In genomic region chr1:215647738-215648137, GRCh38 we compare ENCODE assay signal across 19 cellular contexts.
DNase-seq lines count a peak whose midpoint lies in the region; ATAC-seq and TF ChIP-seq lines count a peak whose summit lies in the region.
"Had no signal": no experiment of that assay in that cellular context is flagged by ENCODE, and none has a peak within 500 bp of the region (broad histone marks: within the 10 kb centered on the region; RNA-seq: fewer than 3 reads in every experiment).

No MANE protein-coding gene starts in this region.

- H3K79me2 ChIP-seq in GM23338 (replicated peaks; ENCODE audit: insufficient read depth): no peaks in the 10 kb centered on the region

- H3K4me3 ChIP-seq in GM23338 (no peak overlapping the region), endocrine pancreas (ENCODE audit: control insufficient read depth, insufficient read depth, low read length) (peak overlapping the region; percentile 24), liver (ENCODE audit: low read depth in 1 of 3, low read length in 3 of 3) (no peak overlapping the region)
- H3K4me3 ChIP-seq: BLaER1 treated with 17β-estradiol and CSF1 and Interleukin-3, amounts not matched to agents 10 nM and 100 nM; GM12878 had no signal

- no peaks in the 10 kb centered on the region for H3K27me3 ChIP-seq in GM23338 (ENCODE audit: insufficient read depth)
- no peaks in the 10 kb centered on the region for H3K27me3 ChIP-seq in endocrine pancreas (ENCODE audit: control insufficient read depth, insufficient read depth, low read length)
- no peaks in the 10 kb centered on the region for H3K27me3 ChIP-seq in liver (ENCODE audit: control insufficient read depth in 4 of 4, insufficient read depth in 4 of 4, low read length in 3 of 4)
- H3K27me3 ChIP-seq: BLaER1 treated with 17β-estradiol and CSF1 and Interleukin-3, amounts not matched to agents 10 nM and 100 nM had no signal

- H3K9ac ChIP-seq in endocrine pancreas (ENCODE audit: control insufficient read depth, insufficient read depth, low read length) (no peak overlapping the region), liver (ENCODE audit: low read depth in 1 of 2, low read length in 2 of 2) (no peak overlapping the region)
- H3K9ac ChIP-seq: BLaER1 treated with 17β-estradiol and CSF1 and Interleukin-3, amounts not matched to agents 10 nM and 100 nM had no signal

- no peaks in the 10 kb centered on the region for H3F3A ChIP-seq in GM23338 (replicated peaks; ENCODE audit: low read depth)

- peaks cover 6% of the 10 kb centered on the region for H3K27me3 Mint-ChIP-seq in GM23338 (ENCODE audit: insufficient read depth, low read depth, poor library complexity)
- H3K27me3 Mint-ChIP-seq: B cell had no signal

- no peaks in the 10 kb centered on the region for H3K9me3 Mint-ChIP-seq in GM23338
- H3K9me3 Mint-ChIP-seq: CD8-positive, alpha-beta T cell; HFFc6; IgD-negative memory B cell had no signal

- H3K36me3 Mint-ChIP-seq in GM23338 (ENCODE audit: low read depth): no peaks in the 10 kb centered on the region; the same call in 2 of the 3 replicates
- H3K36me3 Mint-ChIP-seq: CD8-positive, alpha-beta T cell; IgD-negative memory B cell had no signal

- 0 out of 2 replicates have a peak, but pooled peaks cover 4% of the 10 kb centered on the region for H3K9me2 ChIP-seq in GM23338 (ENCODE audit: insufficient read depth)

- 30% methylated on average over 3 of the region's 3 CpGs for WGBS in liver

- peak overlapping the region; percentile 80 for H2AFZ ChIP-seq in GM23338

- no peaks in the 10 kb centered on the region for H3K9me3 ChIP-seq in endocrine pancreas (ENCODE audit: control insufficient read depth, low read length)
- H3K9me3 ChIP-seq in liver (ENCODE audit: control insufficient read depth in 4 of 4, low read length in 3 of 4): no peaks in the 10 kb centered on the region
- H3K9me3 ChIP-seq: BLaER1 treated with 17β-estradiol and CSF1 and Interleukin-3, amounts not matched to agents 10 nM and 100 nM had no signal

- H3K4me2 ChIP-seq in GM23338: peak overlapping the region; percentile 56
- H3K4me2 ChIP-seq: BLaER1 treated with 17β-estradiol and CSF1 and Interleukin-3, amounts not matched to agents 10 nM and 100 nM had no signal

- no peak overlapping the region for H3K27ac ChIP-seq in GM23338 (ENCODE audit: low read depth)
- H3K27ac ChIP-seq in liver (ENCODE audit: low read depth in 1 of 2, low read length in 2 of 2): peak overlapping the region; percentile 19 to 78
- H3K27ac ChIP-seq: BLaER1 treated with 17β-estradiol and CSF1 and Interleukin-3, amounts not matched to agents 10 nM and 100 nM had no signal

- H3K4me1 Mint-ChIP-seq in GM23338: peaks cover 46% of the 10 kb centered on the region
- H3K4me1 Mint-ChIP-seq: B cell, IgD-negative memory B cell had no signal

- ATAC-seq in GM23338: no peak
- no peak for ATAC-seq in GM19455 (IDR thresholded peaks at IDR 0.05; ENCODE audit: unreplicated experiment)
- ATAC-seq in GM19035 (IDR thresholded peaks at IDR 0.05; ENCODE audit: unreplicated experiment): no peak
- ATAC-seq: CD8-positive, alpha-beta T cell; HCT116 had no signal

- no peak for TF ChIP-seq CTCF in GM23338 (conservative IDR thresholded peaks at IDR 0.05; ENCODE audit: low read depth in 2 of 2)
- no peak for TF ChIP-seq CTCF in liver (IDR thresholded peaks at IDR 0.05; ENCODE audit: low read depth, low read length, missing input control)

- peaks cover 41% of the 10 kb centered on the region for H3K4me1 ChIP-seq in GM23338 (ENCODE audit: insufficient read depth)
- peaks cover 4% of the 10 kb centered on the region for H3K4me1 ChIP-seq in endocrine pancreas (ENCODE audit: control insufficient read depth, insufficient read depth, low read length)
- peaks cover 7 to 72% (median 47%) of the 10 kb centered on the region in 4 donors for H3K4me1 ChIP-seq in liver (ENCODE audit: control insufficient read depth in 4 of 4, insufficient read depth in 4 of 4, low read length in 3 of 4)
- H3K4me1 ChIP-seq: BLaER1 treated with 17β-estradiol and CSF1 and Interleukin-3, amounts not matched to agents 10 nM and 100 nM had no signal

- H3K27ac Mint-ChIP-seq in GM23338: peak overlapping the region; percentile 10; the same call in 1 of the 2 replicates
- H3K27ac Mint-ChIP-seq: B cell; CD8-positive, alpha-beta T cell; HFFc6; IgD-negative memory B cell had no signal

- no peak for TF ChIP-seq RAD21 in liver (IDR thresholded peaks at IDR 0.05)

- no peak overlapping the region for H3K4me3 Mint-ChIP-seq in GM23338
- H3K4me3 Mint-ChIP-seq: B cell; CD8-positive, alpha-beta T cell; HFFc6; IgD-negative memory B cell had no signal

- DNase-seq in GM23338 (ENCODE audit: low spot score) (no peak), OCI-M1 (lab: John Stamatoyannopoulos, UW) (peak; percentile 60), amniotic stem cell (lab: John Stamatoyannopoulos, UW) (no peak)
- DNase-seq: CD8-positive, alpha-beta T cell; DMS 273 treated with DMSO at 0.1 percent for 48 hours; DMS53; DND-41; EL; HFFc6; KG1 had no signal

- no peaks in the 10 kb centered on the region for H3K36me3 ChIP-seq in GM23338 (ENCODE audit: insufficient read depth)
- H3K36me3 ChIP-seq in endocrine pancreas (ENCODE audit: control insufficient read depth, insufficient read depth, low read length): no peaks in the 10 kb centered on the region
- H3K36me3 ChIP-seq in liver (ENCODE audit: control insufficient read depth in 4 of 4, insufficient read depth in 3 of 4, low read depth in 1 of 4, low read length in 3 of 4): no peaks in the 10 kb centered on the region
- H3K36me3 ChIP-seq: BLaER1 treated with 17β-estradiol and CSF1 and Interleukin-3, amounts not matched to agents 10 nM and 100 nM had no signal

- H4K20me1 ChIP-seq in GM23338 (replicated peaks; ENCODE audit: insufficient read depth): no peaks in the 10 kb centered on the region
- H4K20me1 ChIP-seq: BLaER1 treated with 17β-estradiol and CSF1 and Interleukin-3, amounts not matched to agents 10 nM and 100 nM had no signal

TF ChIP-seq in GM23338, 12 proteins besides CTCF, POLR2A, EP300 and RAD21 (continues in another document):
- TF ChIP-seq ZNF114 (CRISPR knock-in tag; IDR thresholded peaks at IDR 0.05): no peak
- no peak for TF ChIP-seq POLR2AphosphoS5 (IDR thresholded peaks at IDR 0.05; ENCODE audit: low read depth)
- no peak for TF ChIP-seq STAT1 (IDR thresholded peaks at IDR 0.05; ENCODE audit: unreplicated experiment)

TF ChIP-seq in liver, 16 proteins besides CTCF, POLR2A, EP300 and RAD21:
- no peak for TF ChIP-seq REST (IDR thresholded peaks at IDR 0.05)
- TF ChIP-seq YY1 (IDR thresholded peaks at IDR 0.05): peak; percentile 70
- TF ChIP-seq RXRA (IDR thresholded peaks at IDR 0.05): peak in 1 of 2 donors; percentile 31
- peak; percentile 42 for TF ChIP-seq FOXA2 (IDR thresholded peaks at IDR 0.05)
